22 cellular contexts compared by ENCODE assay signal in genomic region chr3:143416229-143416628, GRCh38.
"Had no signal": no experiment of that assay in that cellular context is flagged by ENCODE, and none has a peak within 500 bp of the region (broad histone marks: within the 10 kb centered on the region; RNA-seq: fewer than 3 reads in every experiment).

No MANE protein-coding gene starts in this region.

- ATAC-seq: esophagus mucosa; heart right ventricle; left cardiac atrium; left lung; mucosa of descending colon; naive thymus-derived CD4-positive, alpha-beta T cell; right lobe of liver; stimulated activated memory B cell treated with anti-CD40 and anti-IgM and Interleukin-4, amounts not matched to agents 10 μg/mL and 1 μg/mL and 100 μg/mL, for 72 hours; stimulated activated naive CD8-positive, alpha-beta T cell treated with anti-CD3 and anti-CD28 coated beads, Interleukin-15, Interleukin-2, amounts not matched to agents 100 U/mL and 50 U/mL, for 24 hours; upper lobe of right lung had no signal

- H3K4me1 Mint-ChIP-seq: mesothelial cell of epicardium, nephron had no signal

- H3K27ac Mint-ChIP-seq: endodermal cell; mesothelial cell of epicardium; naive thymus-derived CD4-positive, alpha-beta T cell; nephron; neural progenitor cell; progenitor cell of endocrine pancreas; stimulated activated memory B cell treated with anti-CD40 and anti-IgM and Interleukin-4, amounts not matched to agents 10 μg/mL and 1 μg/mL and 100 μg/mL, for 72 hours had no signal

- DNase-seq: effector CD8-positive, alpha-beta T cell; endodermal cell; glutamatergic neuron; heart right ventricle; hippocampal formation; left cardiac atrium; left lung; mesenchymal stem cell; mucosa of descending colon; naive thymus-derived CD4-positive, alpha-beta T cell; right lobe of liver; stimulated activated CD4-positive, alpha-beta T cell treated with anti-CD3 and anti-CD28 coated beads, Interleukin-2, amount 100 ng/mL, for 24 hours; stimulated activated CD4-positive, alpha-beta T cell treated with anti-CD3 and anti-CD28 coated beads, Interleukin-4, amount 100 ng/mL, for 24 hours; stimulated activated naive CD8-positive, alpha-beta T cell treated with anti-CD3 and anti-CD28 coated beads, Interleukin-15, Interleukin-2, amounts not matched to agents 100 U/mL and 50 U/mL, for 24 hours; upper lobe of right lung; uterus had no signal

- H3K9me3 Mint-ChIP-seq: endodermal cell; stimulated activated memory B cell treated with anti-CD40 and anti-IgM and Interleukin-4, amounts not matched to agents 10 μg/mL and 1 μg/mL and 100 μg/mL, for 72 hours had no signal

- H3K4me3 Mint-ChIP-seq: endodermal cell; mesothelial cell of epicardium; naive thymus-derived CD4-positive, alpha-beta T cell; nephron; neural progenitor cell; stimulated activated memory B cell treated with anti-CD40 and anti-IgM and Interleukin-4, amounts not matched to agents 10 μg/mL and 1 μg/mL and 100 μg/mL, for 72 hours had no signal

- H3K36me3 Mint-ChIP-seq: mesothelial cell of epicardium, neural progenitor cell had no signal
